ENCODE assay signal across 8 cellular contexts in the genomic region with DNA sequence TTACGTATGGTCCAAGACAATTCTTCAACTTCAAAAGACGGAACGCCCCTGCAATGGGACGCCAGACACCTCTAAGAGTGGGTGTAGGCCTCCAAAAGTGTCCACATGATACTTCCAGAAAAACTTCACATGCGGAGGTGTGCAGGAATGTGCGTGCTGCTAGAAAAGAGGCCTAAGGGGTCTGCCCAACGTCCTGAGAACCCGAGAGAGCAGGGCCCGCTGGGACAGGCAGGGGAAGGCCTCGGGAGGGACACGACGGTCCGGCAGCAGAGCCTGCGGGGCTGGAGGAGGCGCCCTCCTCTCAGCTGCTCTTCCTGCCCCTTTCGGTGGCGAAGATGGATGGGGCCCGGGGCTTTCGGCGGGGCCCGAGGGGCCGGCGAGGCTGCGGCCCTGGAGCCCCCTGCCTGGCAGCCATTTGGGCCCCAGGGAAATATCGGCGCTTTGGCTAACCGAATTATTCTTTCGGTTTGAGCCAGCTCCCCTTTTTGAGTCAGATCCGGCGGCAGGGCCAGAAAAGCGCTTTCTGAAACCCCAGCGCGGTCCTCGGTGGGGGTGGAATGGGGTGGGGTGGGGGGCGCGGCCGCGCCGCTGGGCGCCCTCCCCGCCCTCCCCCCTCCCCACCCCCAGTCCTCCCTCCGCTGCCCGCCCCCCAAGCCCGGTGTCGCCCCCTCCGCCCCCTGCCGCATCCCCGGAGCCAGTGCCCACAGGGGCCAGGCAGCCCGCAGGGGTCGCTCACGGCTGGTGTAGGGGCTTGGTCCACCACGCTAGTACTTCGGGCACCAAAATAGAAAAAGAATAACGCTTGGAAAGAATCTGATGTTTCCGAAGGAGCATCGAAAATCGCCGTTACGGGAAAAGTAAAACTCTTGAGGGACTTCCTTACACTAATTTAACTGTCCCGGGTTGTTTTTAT. TPM values are rescaled to one million over a fixed set of nuclear protein-coding genes. Genes with fewer than 3 reads are reported as not detected.
DNase-seq lines count a peak whose midpoint lies in the region; ATAC-seq and TF ChIP-seq lines count a peak whose summit lies in the region.

No MANE protein-coding gene starts in this region.

- peaks cover 94% of the 10 kb centered on the region for H3K4me1 Mint-ChIP-seq in activated T-cell treated with anti-CD3 and anti-CD28 coated beads, Interleukin-2, amount 50 U/mL, for 72 hours (ENCODE audit: low read depth)

- intact Hi-C loops in left cardiac atrium (cut with DNase I), result no loop called here

- no peaks in the 10 kb centered on the region for H3K9me3 ChIP-seq in skeletal muscle satellite cell (replicated peaks; ENCODE audit: low read length)

- TF ChIP-seq CTCF in GM12874 (IDR thresholded peaks at IDR 0.05; ENCODE audit: insufficient read depth, low read depth, low read length) (peak; percentile 34), HL-60 (IDR thresholded peaks at IDR 0.05; ENCODE audit: insufficient read depth, low read length) (no peak)

- H3K36me3 Mint-ChIP-seq in activated T-cell treated with anti-CD3 and anti-CD28 coated beads, Interleukin-2, amount 50 U/mL, for 72 hours (ENCODE audit: insufficient read depth in 2 of 2), result no peaks in the 10 kb centered on the region

- peaks cover 30% of the 10 kb centered on the region for H3K4me1 ChIP-seq in skeletal muscle satellite cell (ENCODE audit: control insufficient read depth, insufficient read depth, low read length)

- no peaks in the 10 kb centered on the region for H3K36me3 ChIP-seq in skeletal muscle satellite cell (ENCODE audit: insufficient read depth, low read length)

- H3K27me3 Mint-ChIP-seq in activated T-cell treated with anti-CD3 and anti-CD28 coated beads, Interleukin-2, amount 50 U/mL, for 72 hours (ENCODE audit: low read depth), result no peaks in the 10 kb centered on the region

- H3K4me2 ChIP-seq in skeletal muscle satellite cell (ENCODE audit: low read length), result peak overlapping the region; percentile 87

- no peaks in the 10 kb centered on the region for H3K9me3 Mint-ChIP-seq in activated T-cell treated with anti-CD3 and anti-CD28 coated beads, Interleukin-2, amount 50 U/mL, for 72 hours

- peak overlapping the region; percentile 96 for H3K27ac Mint-ChIP-seq in activated T-cell treated with anti-CD3 and anti-CD28 coated beads, Interleukin-2, amount 50 U/mL, for 72 hours

- peak; percentile 22 for ATAC-seq in activated T-cell treated with anti-CD3 and anti-CD28 coated beads, Interleukin-2, amount 50 U/mL, for 72 hours (replicated peaks in 1 of 2)
- ATAC-seq in left cardiac atrium (peak; percentile 6 to 40), GM19452 (IDR thresholded peaks at IDR 0.05; ENCODE audit: unreplicated experiment) (no peak)

- no peak for DNase-seq in HL-60 (ENCODE audit: low read depth in 1 of 2, low spot score in 1 of 2)
- DNase-seq in activated T-cell treated with anti-CD3 and anti-CD28 coated beads, Interleukin-2, amount 50 U/mL, for 72 hours, result peak; percentile 87 to 90
- DNase-seq in left cardiac atrium, result no peak
- no peak for DNase-seq in AML-193 (lab: John Stamatoyannopoulos, UW)
- no peak for DNase-seq in GOT3 (lab: John Stamatoyannopoulos, UW)

- peak overlapping the region; percentile 83 to 94 for H3K4me3 Mint-ChIP-seq in activated T-cell treated with anti-CD3 and anti-CD28 coated beads, Interleukin-2, amount 50 U/mL, for 72 hours

- H3K4me3 ChIP-seq in HL-60 (replicated peaks; ENCODE audit: insufficient read depth, low read length), result no peak overlapping the region
- peak overlapping the region; percentile 68 for H3K4me3 ChIP-seq in skeletal muscle satellite cell (ENCODE audit: low read length)

- H3K27ac ChIP-seq in HL-60 (replicated peaks), result peak overlapping the region; percentile 34

- no peaks in the 10 kb centered on the region for H3K27me3 ChIP-seq in HL-60 (ENCODE audit: insufficient read depth, poor library complexity, severe bottlenecking)
- H3K27me3 ChIP-seq in skeletal muscle satellite cell (ENCODE audit: control insufficient read depth, insufficient read depth, low read length), result peaks cover 25% of the 10 kb centered on the region

- peak overlapping the region; percentile 80 for H3K9ac ChIP-seq in skeletal muscle satellite cell (ENCODE audit: low read depth, low read length)

RNA-seq across cellular contexts. Expression of a gene that starts 9.2 kb away (rescaled TPM):
- 100 to 1,000 TPM; 424 to 433 TPM for total RNA-seq in activated T-cell treated with anti-CD3 and anti-CD28 coated beads, Interleukin-2, amount 50 U/mL, for 72 hours
- 10 to 100 TPM; 10.5 to 24.1 TPM for total RNA-seq in left cardiac atrium
- 2.3 and 2.4 TPM in 2 replicates for total RNA-seq in skeletal muscle satellite cell (2012; rRNA removed)

RNA-seq across cellular contexts. Expression of a gene that starts 22.2 kb away (rescaled TPM):
- total RNA-seq in activated T-cell treated with anti-CD3 and anti-CD28 coated beads, Interleukin-2, amount 50 U/mL, for 72 hours, result 1 to 10 TPM; 4.4 to 5.3 TPM
- under 1 TPM in 1 of 2 donors, not detected in 1; 0.31 TPM for total RNA-seq in left cardiac atrium
- not detected in 2 replicates for total RNA-seq in skeletal muscle satellite cell (2012; rRNA removed)

Comparison
In these comparisons a context has a peak if more than half of its experiments do, and no peak if none do; other contexts are left out.
1. DNase-seq: peak in activated T-cell treated with anti-CD3 and anti-CD28 coated beads, Interleukin-2, amount 50 U/mL, for 72 hours (2 of 2); none in HL-60 (0 of 2), left cardiac atrium (single experiment), AML-193 (0 of 2) and GOT3 (single experiment).
2. RNA of a gene that starts 9.2 kb away (total RNA-seq): 424 to 433 TPM in activated T-cell treated with anti-CD3 and anti-CD28 coated beads, Interleukin-2, amount 50 U/mL, for 72 hours; 10.5 to 24.1 TPM in left cardiac atrium; every median in the first group is over 10 times any median in the second.
3. RNA of a gene that starts 22.2 kb away (total RNA-seq): 4.4 to 5.3 TPM in activated T-cell treated with anti-CD3 and anti-CD28 coated beads, Interleukin-2, amount 50 U/mL, for 72 hours; 0.31 TPM in left cardiac atrium; every median in the first group is over 4 times any median in the second.